20 cellular contexts compared by ENCODE assay signal in the genomic region with DNA sequence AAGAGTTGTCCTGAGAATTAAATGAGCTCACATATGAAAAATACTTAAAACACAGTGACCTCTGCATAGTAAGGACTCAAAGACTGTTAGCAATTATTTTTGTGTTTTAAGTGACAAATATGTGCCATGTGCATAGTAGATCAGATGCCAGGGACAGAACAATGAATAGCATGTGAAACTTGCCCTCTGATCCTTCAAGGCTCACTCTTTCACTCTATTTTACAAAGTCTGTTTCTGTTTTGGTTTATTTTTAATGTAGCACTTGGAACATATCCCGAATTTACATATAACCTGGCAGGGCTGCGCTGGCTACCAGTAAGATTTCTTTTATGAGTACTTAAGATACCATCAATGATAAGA.
"Had no signal": no experiment of that assay in that cellular context is flagged by ENCODE, and none has a peak within 500 bp of the region (broad histone marks: within the 10 kb centered on the region; RNA-seq: fewer than 3 reads in every experiment).

No MANE protein-coding gene starts in this region.

- H3K9me3 Mint-ChIP-seq: activated B cell treated with CpG ODN at 0.5 μM for 24 hours; activated CD4-positive, alpha-beta memory T cell treated with anti-CD3 and anti-CD28 coated beads for 36 hours; activated naive CD8-positive, alpha-beta T cell treated with anti-CD3 and anti-CD28 coated beads, Interleukin-2, amount 10 ng/mL, durations not matched to agents 7 days and 5 days; activated T-helper 17 cell treated with anti-CD3 and anti-CD28 coated beads, Interleukin-2, amount 50 U/mL, for 72 hours; brain; endodermal cell; nephron progenitor cell; stimulated activated naive CD8-positive, alpha-beta T cell treated with anti-CD3 and anti-CD28 coated beads, Interleukin-15, Interleukin-2, amounts not matched to agents 100 ng/mL and 50 ng/mL, for 24 hours had no signal

- H3K36me3 ChIP-seq: colonic mucosa, transverse colon, uterus had no signal

- H3K36me3 Mint-ChIP-seq: activated CD4-positive, alpha-beta memory T cell treated with anti-CD3 and anti-CD28 coated beads for 36 hours; activated naive CD8-positive, alpha-beta T cell treated with anti-CD3 and anti-CD28 coated beads, Interleukin-2, amount 10 ng/mL, durations not matched to agents 7 days and 5 days; brain had no signal

- H3K4me3 Mint-ChIP-seq: activated B cell treated with CpG ODN at 0.5 μM for 24 hours; activated CD4-positive, alpha-beta memory T cell treated with anti-CD3 and anti-CD28 coated beads for 36 hours; activated naive CD8-positive, alpha-beta T cell treated with anti-CD3 and anti-CD28 coated beads, Interleukin-2, amount 10 ng/mL, durations not matched to agents 7 days and 5 days; activated T-helper 17 cell treated with anti-CD3 and anti-CD28 coated beads, Interleukin-2, amount 50 U/mL, for 72 hours; brain; endodermal cell; nephron progenitor cell; stimulated activated naive CD8-positive, alpha-beta T cell treated with anti-CD3 and anti-CD28 coated beads, Interleukin-15, Interleukin-2, amounts not matched to agents 100 ng/mL and 50 ng/mL, for 24 hours had no signal

- H3K27ac Mint-ChIP-seq: activated B cell treated with CpG ODN at 0.5 μM for 24 hours; activated CD4-positive, alpha-beta memory T cell treated with anti-CD3 and anti-CD28 coated beads for 36 hours; activated naive CD8-positive, alpha-beta T cell treated with anti-CD3 and anti-CD28 coated beads, Interleukin-2, amount 10 ng/mL, durations not matched to agents 7 days and 5 days; activated T-helper 17 cell treated with anti-CD3 and anti-CD28 coated beads, Interleukin-2, amount 50 U/mL, for 72 hours; brain; endodermal cell; nephron progenitor cell; stimulated activated naive CD8-positive, alpha-beta T cell treated with anti-CD3 and anti-CD28 coated beads, Interleukin-15, Interleukin-2, amounts not matched to agents 100 ng/mL and 50 ng/mL, for 24 hours had no signal

- FAIRE-seq: kidney had no signal

- H3K27me3 Mint-ChIP-seq: activated B cell treated with CpG ODN at 0.5 μM for 24 hours had no signal

- H3K9me3 ChIP-seq: colonic mucosa, transverse colon, uterus had no signal

- ATAC-seq: activated T-helper 17 cell treated with anti-CD3 and anti-CD28 coated beads, Interleukin-2, amount 50 U/mL, for 72 hours had no signal

- H3K27ac ChIP-seq: uterus had no signal

- H3K4me1 ChIP-seq: uterus had no signal

- DNase-seq: activated B cell treated with CpG ODN at 0.5 μM for 24 hours; activated CD4-positive, alpha-beta memory T cell treated with anti-CD3 and anti-CD28 coated beads for 36 hours; activated CD4-positive, alpha-beta T cell treated with anti-CD3 and anti-CD28 coated beads for 4 hours; activated naive CD4-positive, alpha-beta T cell; activated naive CD8-positive, alpha-beta T cell treated with anti-CD3 and anti-CD28 coated beads, Interleukin-2, amount 10 ng/mL, durations not matched to agents 7 days and 5 days; central memory CD4-positive, alpha-beta T cell; colonic mucosa; endodermal cell; erythroblast; foreskin melanocyte; kidney; nephron progenitor cell; occipital lobe; stimulated activated CD4-positive, alpha-beta T cell treated with anti-CD3 and anti-CD28 coated beads, Interleukin-15, amount 100 ng/mL, for 24 hours; stimulated activated CD4-positive, alpha-beta T cell treated with anti-CD3 and anti-CD28 coated beads, Interleukin-2, amount 100 ng/mL, for 48 hours; transverse colon; uterus had no signal

- H3K27me3 ChIP-seq: colonic mucosa, transverse colon, uterus had no signal

- H3K4me3 ChIP-seq: colonic mucosa, transverse colon, uterus had no signal
